Comparison of ENCODE assay signal across 1 cellular context in genomic region chr15:52731732-52732470, GRCh38.
TF ChIP-seq lines count a peak whose summit lies in the region.

No MANE protein-coding gene starts in this region.

TF ChIP-seq in H1, 55 proteins besides CTCF, POLR2A, EP300 and RAD21:
- TF ChIP-seq NANOG (IDR thresholded peaks at IDR 0.05; ENCODE audit: insufficient read depth, low read depth, low read length, poor library complexity, severe bottlenecking) (no peak), BRCA1 (IDR thresholded peaks at IDR 0.05; ENCODE audit: low read depth, low read length) (no peak), CHD1 (IDR thresholded peaks at IDR 0.05; ENCODE audit: low read depth, low read length) (no peak), HDAC6 (IDR thresholded peaks at IDR 0.05; ENCODE audit: low read depth, low read length) (no peak), MAFK (IDR thresholded peaks at IDR 0.05; ENCODE audit: low read depth, low read length) (no peak)
- TF ChIP-seq, protein P1, sequence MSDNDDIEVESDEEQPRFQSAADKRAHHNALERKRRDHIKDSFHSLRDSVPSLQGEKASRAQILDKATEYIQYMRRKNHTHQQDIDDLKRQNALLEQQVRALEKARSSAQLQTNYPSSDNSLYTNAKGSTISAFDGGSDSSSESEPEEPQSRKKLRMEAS (IDR thresholded peaks at IDR 0.05): no peak
